In the genomic region with DNA sequence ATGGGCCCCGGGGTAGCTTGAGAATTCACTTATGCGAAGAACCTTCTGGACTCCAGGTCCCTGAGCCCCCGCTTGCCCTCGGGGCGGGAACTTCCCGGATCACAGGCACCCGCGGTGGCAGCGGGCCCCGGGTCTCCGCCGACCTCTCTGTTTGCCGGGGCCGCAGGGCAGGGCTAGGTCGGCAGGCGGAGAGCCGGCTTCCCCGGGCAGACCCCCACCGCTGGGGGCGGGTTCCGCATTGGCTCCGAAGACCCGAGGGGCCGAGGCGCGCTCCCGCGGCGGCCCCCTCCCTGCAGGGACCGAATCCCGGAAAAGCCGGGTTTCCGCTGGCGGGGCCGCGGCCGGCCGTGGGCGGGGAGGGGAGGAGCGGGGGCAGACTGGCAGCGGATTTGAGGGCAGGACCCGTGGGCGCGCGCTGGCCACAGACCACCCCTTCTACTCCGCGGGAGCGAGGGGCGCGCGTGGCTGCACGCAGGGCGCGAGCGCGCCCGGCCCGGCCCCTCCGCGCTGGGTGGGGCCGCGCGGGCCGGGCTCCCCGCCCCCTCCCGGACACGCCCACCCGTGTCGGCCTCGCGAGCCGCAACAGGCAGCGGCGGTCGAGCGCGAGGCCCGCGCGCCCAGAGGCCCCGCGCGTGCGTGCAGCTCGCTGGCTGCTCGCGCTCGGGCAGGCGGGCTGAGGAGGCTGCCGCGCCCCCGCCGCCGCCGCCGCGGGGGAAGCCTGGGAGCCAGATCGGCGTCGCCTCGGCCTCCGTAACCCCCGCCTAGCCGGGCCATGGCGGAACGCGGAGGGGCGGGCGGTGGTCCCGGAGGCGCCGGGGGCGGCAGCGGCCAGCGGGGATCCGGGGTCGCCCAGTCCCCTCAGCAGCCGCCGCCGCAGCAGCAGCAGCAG, we compare ENCODE assay signal across 8 cellular contexts. TPM values are rescaled to one million over a fixed set of nuclear protein-coding genes. Genes with fewer than 3 reads are reported as not detected.
DNase-seq lines count a peak whose midpoint lies in the region; ATAC-seq, FAIRE-seq and TF ChIP-seq lines count a peak whose summit lies in the region.

A gene (plus strand): TSS at position 558 of the 889 bp plus-strand sequence. CDS start 215 bp downstream, at position 773.

- no peaks in the 10 kb centered on the region for H3K9me2 ChIP-seq in MM.1S (replicated peaks; ENCODE audit: insufficient read depth, low read length)

- TF ChIP-seq CTCF in D721Med (IDR thresholded peaks at IDR 0.05; ENCODE audit: insufficient read depth, missing control alignments) (no peak), MM.1S (IDR thresholded peaks at IDR 0.05; ENCODE audit: low read length) (no peak), cardiac fibroblast (IDR thresholded peaks at IDR 0.05; ENCODE audit: low read depth, low read length) (no peak), smooth muscle cell (IDR thresholded peaks at IDR 0.05; ENCODE audit: borderline replicate concordance, insufficient read depth, poor library complexity, severe bottlenecking) (no peak)

- 2% methylated on average over 36 of the region's 120 CpGs for WGBS in smooth muscle cell (ENCODE audit: low lambda C conversion rate)

- no peaks in the 10 kb centered on the region for H3K27me3 ChIP-seq in MM.1S (replicated peaks; ENCODE audit: insufficient read depth, low read length)
- H3K27me3 ChIP-seq in smooth muscle cell (ENCODE audit: low read depth), result no peaks in the 10 kb centered on the region

- peak within 1 kb of the TSS; percentile 88 for H3K4me2 ChIP-seq in MM.1S (ENCODE audit: low read depth, low read length)
- peak within 1 kb of the TSS; percentile 94 for H3K4me2 ChIP-seq in smooth muscle cell

- no peaks in the 10 kb centered on the region for H3K9me3 Mint-ChIP-seq in immature natural killer cell

- peaks cover 52 to 72% of the 10 kb centered on the region in 2 donors for H3K4me1 Mint-ChIP-seq in immature natural killer cell

- FAIRE-seq in D721Med (lab: Jason Lieb, UNC), result no peak

- ATAC-seq in GM21723 (IDR thresholded peaks at IDR 0.05; ENCODE audit: unreplicated experiment), result peak; percentile 41
- no peak for ATAC-seq in GM18861 (IDR thresholded peaks at IDR 0.05; ENCODE audit: unreplicated experiment)

- peak within 1 kb of the TSS; percentile 95 for H3K27ac ChIP-seq in MM.1S (ENCODE audit: low read length)
- peak within 1 kb of the TSS; percentile 89 for H3K27ac ChIP-seq in smooth muscle cell (ENCODE audit: low read depth)

- H3K9ac ChIP-seq in MM.1S (ENCODE audit: low read length) (peak within 1 kb of the TSS; percentile 61), smooth muscle cell (ENCODE audit: low read depth) (peak within 1 kb of the TSS; percentile 76)

- peaks cover 14% of the 10 kb centered on the region for H4K20me1 ChIP-seq in MM.1S (ENCODE audit: insufficient read depth, low read length)
- peaks cover 60% of the 10 kb centered on the region for H4K20me1 ChIP-seq in smooth muscle cell (ENCODE audit: low read depth)

- peak within 1 kb of the TSS; percentile 95 to 99 (median 96) for H3K27ac Mint-ChIP-seq in immature natural killer cell

- H3F3A ChIP-seq in MM.1S (ENCODE audit: insufficient read depth, low read length) (peaks cover 57% of the 10 kb centered on the region), smooth muscle cell (ENCODE audit: low read depth) (peaks cover 28% of the 10 kb centered on the region)

- H3K9me3 ChIP-seq in MM.1S (replicated peaks; ENCODE audit: insufficient read depth, low read length) (no peaks in the 10 kb centered on the region), smooth muscle cell (replicated peaks; ENCODE audit: low read depth) (no peaks in the 10 kb centered on the region)

- peak within 1 kb of the TSS; percentile 92 to 95 (median 94) for H3K4me3 Mint-ChIP-seq in immature natural killer cell

- H3K79me2 ChIP-seq in MM.1S (ENCODE audit: low read length) (peaks cover 58% of the 10 kb centered on the region), smooth muscle cell (ENCODE audit: low read depth) (peaks cover 58% of the 10 kb centered on the region)

- H2AFZ ChIP-seq in MM.1S (ENCODE audit: low read length) (peak within 1 kb of the TSS; percentile 41; the same call in 1 of the 2 replicates), smooth muscle cell (ENCODE audit: low read depth) (no peak within 1 kb of the TSS)

- H3K27me3 Mint-ChIP-seq in immature natural killer cell (ENCODE audit: low read depth in 3 of 3), result peaks cover 7 to 22% (median 7%) of the 10 kb centered on the region in 3 donors

- H3K4me3 ChIP-seq in MM.1S (ENCODE audit: low read length) (peak within 1 kb of the TSS; percentile 75), cardiac fibroblast (replicated peaks in 1 of 2; ENCODE audit: low read depth in 2 of 2, low read length in 2 of 2) (peak within 1 kb of the TSS; percentile 66 to 72), smooth muscle cell (peak within 1 kb of the TSS; percentile 70)

- H3K36me3 Mint-ChIP-seq in immature natural killer cell, result peaks cover 19 to 30% (median 22%) of the 10 kb centered on the region in 3 donors

- peak; percentile 64 for DNase-seq in D721Med (ENCODE audit: insufficient read length, low spot score)
- peak; percentile 66 for DNase-seq in MM.1S
- peak; percentile 33 to 72 (median 66) for DNase-seq in activated CD4-positive, CD25-positive, alpha-beta regulatory T cell (lab: John Stamatoyannopoulos, UW)
- DNase-seq in cardiac fibroblast (ENCODE audit: low read depth in 2 of 2), result peak; percentile 74 to 95
- peak; percentile 90 for DNase-seq in immature natural killer cell
- peak; percentile 68 for DNase-seq in smooth muscle cell (lab: John Stamatoyannopoulos, UW; ENCODE audit: unreplicated experiment)

- H3K4me1 ChIP-seq in MM.1S (ENCODE audit: low read length), result peaks cover 44% of the 10 kb centered on the region
- peaks cover 13% of the 10 kb centered on the region for H3K4me1 ChIP-seq in smooth muscle cell (ENCODE audit: low read depth)

- H3K36me3 ChIP-seq in MM.1S (replicated peaks; ENCODE audit: insufficient read depth, low read length) (no peaks in the 10 kb centered on the region; the same call in 1 of the 2 replicates), smooth muscle cell (ENCODE audit: low read depth) (no peaks in the 10 kb centered on the region)

RNA-seq across cellular contexts. Expression of the gene that starts here (rescaled TPM):
- polyA plus RNA-seq in immature natural killer cell (10 to 100 TPM; 10.0 to 72.3 (median 23.9) TPM), smooth muscle cell (139 and 140 TPM in 2 replicates)
- total RNA-seq in smooth muscle cell, result 48.0 and 87.6 TPM in 2 replicates
